ENCODE assay signal across 33 cellular contexts in the genomic region with DNA sequence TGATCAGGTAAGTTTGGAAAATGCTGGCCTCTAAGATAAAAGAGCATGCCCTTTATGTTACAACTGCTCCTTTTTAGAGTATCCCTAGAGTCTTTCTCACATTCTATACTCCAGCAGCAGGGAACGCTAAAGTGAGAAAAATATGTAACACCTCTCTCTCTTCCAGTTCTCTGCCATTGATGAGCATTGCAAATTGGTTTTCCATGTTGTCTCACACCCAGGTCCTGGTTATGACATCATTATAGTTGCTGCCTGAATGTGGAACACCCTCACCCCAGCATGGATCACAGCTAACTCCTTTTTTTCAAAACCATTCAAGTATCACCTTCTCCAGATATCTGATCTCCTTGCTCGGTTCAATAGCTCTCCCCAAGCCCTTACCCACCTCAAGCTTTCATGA.
DNase-seq lines count a peak whose midpoint lies in the region; ATAC-seq, FAIRE-seq and TF ChIP-seq lines count a peak whose summit lies in the region.
"Had no signal": no experiment of that assay in that cellular context is flagged by ENCODE, and none has a peak within 500 bp of the region (broad histone marks: within the 10 kb centered on the region; RNA-seq: fewer than 3 reads in every experiment).

No MANE protein-coding gene starts in this region.

- POLR2A ChIA-PET in HepG2 (lab: Yijun Ruan, JAX): no interaction called here

- H2AK5ac ChIP-seq in mesendoderm (ENCODE audit: low read length): no peak overlapping the region

- H3K4me1 ChIP-seq in HepG2 (ENCODE audit: insufficient read depth, low read length): peaks cover 6% of the 10 kb centered on the region; the same call in 1 of the 2 replicates
- no peaks in the 10 kb centered on the region for H3K4me1 ChIP-seq in right lobe of liver
- peaks cover 1% of the 10 kb centered on the region for H3K4me1 ChIP-seq in mesendoderm (ENCODE audit: control insufficient read depth, low read depth, low read length)
- H3K4me1 ChIP-seq: A549, Caco-2 had no signal

- H3K27ac ChIP-seq in HepG2 (ENCODE audit: extremely low read length, insufficient read depth, low read length) (no peak overlapping the region), right lobe of liver (no peak overlapping the region), mesendoderm (ENCODE audit: low read depth, low read length) (no peak overlapping the region), neural cell (ENCODE audit: low read length) (peak overlapping the region; percentile 10)
- H3K27ac ChIP-seq: 22Rv1; A549; BLaER1; BLaER1 treated with 17β-estradiol and CSF1 and Interleukin-3, amounts not matched to agents 10 nM and 100 nM; C4-2B had no signal

- CTCF ChIA-PET in HepG2 (lab: Yijun Ruan, JAX; ENCODE audit: low intra/inter-chr PET ratio, low total read pairs): no interaction called here

- H3K79me1 ChIP-seq in mesendoderm (ENCODE audit: low read length): no peaks in the 10 kb centered on the region

- no peak overlapping the region for H3K4ac ChIP-seq in mesendoderm (ENCODE audit: low read depth, low read length)

- no peak overlapping the region for H4K8ac ChIP-seq in mesendoderm (ENCODE audit: low read depth, low read length)

- no peak overlapping the region for H4K5ac ChIP-seq in mesendoderm (ENCODE audit: low read length)

- no peak overlapping the region for H3K18ac ChIP-seq in mesendoderm (ENCODE audit: low read length)

- in situ Hi-C loops in HepG2 (cut with HindIII; ENCODE audit: extremely low pct_ligation_motif_present, low pct_unique_long_range_greater_than_20kb): no loop called here

- no peak overlapping the region for H3K23ac ChIP-seq in mesendoderm (ENCODE audit: low read length)

- H3K27me3 ChIP-seq in HepG2 (ENCODE audit: control insufficient read depth in 1 of 2, insufficient read depth in 2 of 2, low read length in 2 of 2): peaks cover 0 to 30% of the 10 kb centered on the region in 2 experiments; a peak in 4 of 5 replicates
- no peaks in the 10 kb centered on the region for H3K27me3 ChIP-seq in right lobe of liver
- no peaks in the 10 kb centered on the region for H3K27me3 ChIP-seq in mesendoderm (ENCODE audit: insufficient read depth, low read length, poor library complexity)
- no peaks in the 10 kb centered on the region for H3K27me3 ChIP-seq in neural cell (ENCODE audit: insufficient read depth, low read depth, low read length)
- H3K27me3 ChIP-seq: BE2C; BLaER1; BLaER1 treated with 17β-estradiol and CSF1 and Interleukin-3, amounts not matched to agents 10 nM and 100 nM had no signal

- intact Hi-C loops in HepG2 (cut with micrococcal nuclease; ENCODE audit: unreplicated experiment): no loop called here
- intact Hi-C loops in right lobe of liver (cut with DNase I): no loop called here

- DNase-seq in HepG2 (ENCODE audit: low spot score): no peak
- no peak for DNase-seq in right lobe of liver
- DNase-seq in mesendoderm: peak; percentile 64
- DNase-seq in omental fat pad (ENCODE audit: low spot score): no peak
- DNase-seq: 8988T; ACHN; AML-193; BE2C; C1 segment of cervical spinal cord; Caco-2; Calu3; CD4-positive, alpha-beta memory T cell; CD4-positive, alpha-beta T cell; CD4-positive, CD25-positive, alpha-beta regulatory T cell; CD8-positive, alpha-beta memory T cell; CD8-positive, alpha-beta T cell; COR-L47; DMS 273 treated with DMSO at 0.1 percent for 48 hours; DMS153; DMS53; DMS79; DMS79 treated with DMSO at 0.1 percent for 48 hours; DND-41; EL had no signal

- FAIRE-seq in HepG2 (lab: Jason Lieb, UNC): no peak
- FAIRE-seq: A204.1, A549, D721Med had no signal

- no peak overlapping the region for H3K56ac ChIP-seq in mesendoderm (ENCODE audit: low read length)

- ATAC-seq in HepG2: no peak
- no peak for ATAC-seq in right lobe of liver
- ATAC-seq in omental fat pad (ENCODE audit: low FRiP score): no peak
- no peak for ATAC-seq in HG03025 (IDR thresholded peaks at IDR 0.05; ENCODE audit: low FRiP score, unreplicated experiment)
- ATAC-seq: A549; CD8-positive, alpha-beta T cell had no signal

- no peak overlapping the region for H3K4me3 ChIP-seq in HepG2 (replicated peaks in 1 of 3; ENCODE audit: insufficient read depth in 1 of 3, low read depth in 2 of 3, low read length in 3 of 3)
- no peak overlapping the region for H3K4me3 ChIP-seq in right lobe of liver
- H3K4me3 ChIP-seq in mesendoderm (ENCODE audit: low read length): no peak overlapping the region
- H3K4me3 ChIP-seq in neural cell (ENCODE audit: low read length): no peak overlapping the region
- H3K4me3 ChIP-seq: A549; BLaER1; BLaER1 treated with 17β-estradiol and CSF1 and Interleukin-3, amounts not matched to agents 10 nM and 100 nM had no signal

- TF ChIP-seq RAD21 in HepG2 (CRISPR knock-in tag; IDR thresholded peaks at IDR 0.05) (no peak), neural cell (conservative IDR thresholded peaks at IDR 0.05) (no peak)

- TF ChIP-seq POLR2A in HepG2 (IDR thresholded peaks at IDR 0.05; ENCODE audit: insufficient read depth in 1 of 2, low read depth in 2 of 2, low read length in 2 of 2): no peak
- no peak for TF ChIP-seq POLR2A in right lobe of liver (IDR thresholded peaks at IDR 0.05)

- H2BK15ac ChIP-seq in mesendoderm (replicated peaks; ENCODE audit: low read depth): no peak overlapping the region

- H2BK120ac ChIP-seq in mesendoderm (ENCODE audit: low read depth, low read length): no peak overlapping the region

- no peak for TF ChIP-seq EP300 in HepG2 (IDR thresholded peaks at IDR 0.05; ENCODE audit: low read depth in 2 of 2, low read length in 2 of 2)
- no peak for TF ChIP-seq EP300 in HepG2 (CRISPR knock-in tag; IDR thresholded peaks at IDR 0.05; ENCODE audit: borderline replicate concordance)
- TF ChIP-seq EP300 in neural cell (conservative IDR thresholded peaks at IDR 0.05; ENCODE audit: poor library complexity, severe bottlenecking): no peak

- no peaks in the 10 kb centered on the region for H3K79me2 ChIP-seq in HepG2 (ENCODE audit: insufficient read depth, low read length)
- H3K79me2 ChIP-seq in mesendoderm (ENCODE audit: control insufficient read depth, insufficient read depth, low read length): no peaks in the 10 kb centered on the region
- H3K79me2 ChIP-seq in neural cell (replicated peaks; ENCODE audit: insufficient read depth, low read length): no peaks in the 10 kb centered on the region

- no peak for TF ChIP-seq CTCF in HepG2 (CRISPR knock-in tag; IDR thresholded peaks at IDR 0.05)
- TF ChIP-seq CTCF in right lobe of liver (IDR thresholded peaks at IDR 0.05): no peak
- TF ChIP-seq CTCF in neural cell (IDR thresholded peaks at IDR 0.05; ENCODE audit: poor library complexity, severe bottlenecking): no peak
- TF ChIP-seq CTCF in omental fat pad (IDR thresholded peaks at IDR 0.05): no peak

- H3K9ac ChIP-seq in HepG2 (ENCODE audit: insufficient read depth, low read depth, low read length) (no peak overlapping the region), mesendoderm (ENCODE audit: low read length) (no peak overlapping the region), neural cell (ENCODE audit: low read length) (no peak overlapping the region)
- H3K9ac ChIP-seq: BLaER1; BLaER1 treated with 17β-estradiol and CSF1 and Interleukin-3, amounts not matched to agents 10 nM and 100 nM had no signal

- H3K4me2 ChIP-seq in HepG2 (ENCODE audit: low read depth, low read length) (no peak overlapping the region), mesendoderm (ENCODE audit: low read length) (no peak overlapping the region), neural cell (ENCODE audit: low read length) (no peak overlapping the region)
- H3K4me2 ChIP-seq: A549; BLaER1; BLaER1 treated with 17β-estradiol and CSF1 and Interleukin-3, amounts not matched to agents 10 nM and 100 nM had no signal

- no TSS peak for BruUV-seq in HepG2 (replicated peaks; lab: Mats Ljungman, UMichigan)

- H3F3A ChIP-seq in neural cell (ENCODE audit: insufficient read depth, low read length, poor library complexity, severe bottlenecking): no peaks in the 10 kb centered on the region

- no peaks in the 10 kb centered on the region for H3K9me3 ChIP-seq in HepG2 (ENCODE audit: low read length)
- no peaks in the 10 kb centered on the region for H3K9me3 ChIP-seq in right lobe of liver
- H3K9me3 ChIP-seq in neural cell (ENCODE audit: low read length): no peaks in the 10 kb centered on the region
- H3K9me3 ChIP-seq: A549, BE2C, BLaER1, Caco-2 had no signal

- WGBS in HepG2 (ENCODE audit: low lambda C conversion rate): 0% methylated on average over 2 of the region's 2 CpGs
- 100% methylated on average over 1 of the region's 2 CpGs for WGBS in right lobe of liver (ENCODE audit: insufficient coverage, low coverage, low lambda C conversion rate, missing lambda C conversion rate)
- no CpG with 5 or more reads among the region's 2 CpGs for WGBS in mesendoderm (ENCODE audit: extremely low coverage, insufficient coverage, low lambda C conversion rate)

- H3K36me3 ChIP-seq in HepG2 (replicated peaks in 1 of 2; ENCODE audit: control insufficient read depth in 1 of 2, insufficient read depth in 2 of 2, low read length in 2 of 2): no peaks in the 10 kb centered on the region
- H3K36me3 ChIP-seq in right lobe of liver: no peaks in the 10 kb centered on the region
- H3K36me3 ChIP-seq in mesendoderm (ENCODE audit: control insufficient read depth, insufficient read depth, low read length): no peaks in the 10 kb centered on the region
- no peaks in the 10 kb centered on the region for H3K36me3 ChIP-seq in neural cell (ENCODE audit: insufficient read depth, low read length)
- H3K36me3 ChIP-seq: BE2C; BLaER1; BLaER1 treated with 17β-estradiol and CSF1 and Interleukin-3, amounts not matched to agents 10 nM and 100 nM had no signal

- H3K9me2 ChIP-seq in neural cell (ENCODE audit: insufficient read depth, low read length): no peaks in the 10 kb centered on the region

- H2AFZ ChIP-seq in HepG2 (ENCODE audit: low read length) (no peak overlapping the region), neural cell (ENCODE audit: low read depth, low read length) (no peak overlapping the region)

- no peak overlapping the region for H2BK5ac ChIP-seq in mesendoderm (ENCODE audit: low read length)

- H4K20me1 ChIP-seq in HepG2 (ENCODE audit: insufficient read depth, low read length) (no peaks in the 10 kb centered on the region), neural cell (ENCODE audit: insufficient read depth) (no peaks in the 10 kb centered on the region)
- H4K20me1 ChIP-seq: BLaER1; BLaER1 treated with 17β-estradiol and CSF1 and Interleukin-3, amounts not matched to agents 10 nM and 100 nM had no signal

TF ChIP-seq in HepG2, 621 proteins besides CTCF, POLR2A, EP300 and RAD21:
- TF ChIP-seq ATF7 (IDR thresholded peaks at IDR 0.05) (peak; percentile 58), ATF7 (CRISPR knock-in tag; IDR thresholded peaks at IDR 0.05) (no peak), SIX4 (CRISPR knock-in tag; IDR thresholded peaks at IDR 0.05) (no peak)

TF ChIP-seq in neural cell, 6 proteins besides CTCF, POLR2A, EP300 and RAD21 (continues in another document):
- TF ChIP-seq SMC3 (conservative IDR thresholded peaks at IDR 0.05; ENCODE audit: poor library complexity) (no peak), EZH2 (IDR thresholded peaks at IDR 0.05; ENCODE audit: borderline replicate concordance, insufficient read depth, low read length, poor library complexity, severe bottlenecking) (no peak), TAF1 (IDR thresholded peaks at IDR 0.05; ENCODE audit: low read depth) (no peak), POLR2AphosphoS5 (IDR thresholded peaks at IDR 0.05) (no peak), MXI1 (conservative IDR thresholded peaks at IDR 0.05; ENCODE audit: poor library complexity, severe bottlenecking) (no peak)
